ENCODE assay signal across 9 cellular contexts in the genomic region with DNA sequence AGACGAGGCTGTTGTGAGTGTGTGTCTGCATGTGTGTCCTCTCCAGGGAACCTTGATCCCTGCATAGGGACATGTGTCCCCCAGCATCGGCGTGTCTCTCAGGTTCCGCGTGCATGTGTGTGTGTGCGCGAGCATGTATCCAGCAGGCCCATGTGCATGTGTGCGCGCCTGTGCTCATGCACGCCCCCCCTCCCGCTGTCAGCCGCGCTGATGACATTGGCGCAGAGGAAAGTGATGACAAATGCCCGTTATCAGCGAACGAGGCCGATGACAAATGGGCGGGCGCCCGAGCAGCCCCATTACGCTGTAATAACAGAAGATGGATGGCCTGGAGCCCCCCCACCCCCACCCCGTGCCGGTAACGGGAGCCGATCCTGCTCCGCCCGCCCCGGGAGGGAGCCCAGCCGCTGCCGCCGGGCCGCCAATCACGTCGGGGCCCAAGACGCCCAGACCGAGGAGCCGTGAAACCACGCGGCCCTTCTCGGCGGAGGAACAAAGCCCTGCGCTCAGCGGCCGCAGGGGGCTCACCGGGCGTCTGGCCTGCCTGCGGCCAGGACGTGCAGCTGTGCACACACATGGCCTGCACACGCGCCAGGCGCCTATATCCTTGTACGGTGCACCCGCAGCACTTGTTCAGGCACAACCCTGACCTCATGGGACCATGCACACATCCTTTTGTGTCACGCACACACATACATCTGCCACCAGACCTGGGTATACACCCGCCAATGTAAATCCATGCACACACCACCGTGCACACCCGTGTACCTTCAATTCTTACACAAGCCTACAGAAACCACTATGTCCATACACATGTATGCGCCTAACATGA. TPM values are rescaled to one million over a fixed set of nuclear protein-coding genes. Genes with fewer than 3 reads are reported as not detected.
DNase-seq lines count a peak whose midpoint lies in the region; ATAC-seq and TF ChIP-seq lines count a peak whose summit lies in the region.
"Had no signal": no experiment of that assay in that cellular context is flagged by ENCODE, and none has a peak within 500 bp of the region (broad histone marks: within the 10 kb centered on the region; RNA-seq: fewer than 3 reads in every experiment).

No MANE protein-coding gene starts in this region.

- peaks cover 57% of the 10 kb centered on the region for H3K27me3 Mint-ChIP-seq in stimulated activated naive CD8-positive, alpha-beta T cell treated with anti-CD3 and anti-CD28 coated beads, Interleukin-15, Interleukin-2, amounts not matched to agents 100 ng/mL and 50 ng/mL, for 24 hours

- H3K79me2 ChIP-seq in SK-N-SH (ENCODE audit: insufficient read depth): no peaks in the 10 kb centered on the region

- peak overlapping the region; percentile 28 for H3K4me3 Mint-ChIP-seq in stimulated activated naive CD8-positive, alpha-beta T cell treated with anti-CD3 and anti-CD28 coated beads, Interleukin-15, Interleukin-2, amounts not matched to agents 100 ng/mL and 50 ng/mL, for 24 hours

- no peaks in the 10 kb centered on the region for H3K36me3 Mint-ChIP-seq in stimulated activated naive CD8-positive, alpha-beta T cell treated with anti-CD3 and anti-CD28 coated beads, Interleukin-15, Interleukin-2, amounts not matched to agents 100 ng/mL and 50 ng/mL, for 24 hours (ENCODE audit: low read depth)

- CTCF ChIA-PET in SK-N-SH (lab: Yijun Ruan, JAX): interaction anchor here (1.0 to 9.1 kb wide), 5 partner anchors 10 to 349 kb away, joined by 3 to 164 read pairs (median 4); no protein-coding TSS in a partner anchor

- H3K27me3 ChIP-seq in SK-N-SH (ENCODE audit: insufficient read depth) (no peaks in the 10 kb centered on the region; the same call in 1 of the 2 replicates), vagina (peaks cover 10% of the 10 kb centered on the region)

- WGBS in SK-N-SH (ENCODE audit: low lambda C conversion rate): 62% methylated on average over 20 of the region's 59 CpGs

- H3K4me1 ChIP-seq in SK-N-SH (ENCODE audit: control insufficient read depth in 1 of 2, insufficient read depth in 2 of 2, low read depth in 1 of 2, low read length in 1 of 2) (peaks cover 0 to 32% of the 10 kb centered on the region in 2 experiments; a peak in 1 of 4 replicates), vagina (peaks cover 24% of the 10 kb centered on the region)
- H3K4me1 ChIP-seq: prostate gland had no signal

- H3F3A ChIP-seq in SK-N-SH (replicated peaks; ENCODE audit: insufficient read depth): no peaks in the 10 kb centered on the region

- no peaks in the 10 kb centered on the region for H4K20me1 ChIP-seq in SK-N-SH (ENCODE audit: insufficient read depth)

- H3K4me3 ChIP-seq in SK-N-SH (ENCODE audit: low read depth in 2 of 2, low read length in 1 of 2): peak overlapping the region in 1 of 2 experiments; percentile 2; a peak in 2 of 4 replicates
- no peak overlapping the region for H3K4me3 ChIP-seq in vagina

- TF ChIP-seq POLR2A in vagina (IDR thresholded peaks at IDR 0.05): no peak

- no peak for ATAC-seq in stimulated activated naive CD8-positive, alpha-beta T cell treated with anti-CD3 and anti-CD28 coated beads, Interleukin-15, Interleukin-2, amounts not matched to agents 100 U/mL and 50 U/mL, for 24 hours
- ATAC-seq in GM19455 (IDR thresholded peaks at IDR 0.05; ENCODE audit: unreplicated experiment): no peak
- ATAC-seq in HG02884 (IDR thresholded peaks at IDR 0.05; ENCODE audit: unreplicated experiment): no peak

- H3K27ac ChIP-seq in SK-N-SH (ENCODE audit: low read depth in 2 of 2, low read length in 1 of 2) (no peak overlapping the region), vagina (no peak overlapping the region)
- H3K27ac ChIP-seq: prostate gland had no signal

- peaks cover 18% of the 10 kb centered on the region for H3K4me1 Mint-ChIP-seq in stimulated activated naive CD8-positive, alpha-beta T cell treated with anti-CD3 and anti-CD28 coated beads, Interleukin-15, Interleukin-2, amounts not matched to agents 100 ng/mL and 50 ng/mL, for 24 hours (ENCODE audit: low read depth)

- H3K9ac ChIP-seq in SK-N-SH: no peak overlapping the region

- H3K27ac Mint-ChIP-seq in stimulated activated naive CD8-positive, alpha-beta T cell treated with anti-CD3 and anti-CD28 coated beads, Interleukin-15, Interleukin-2, amounts not matched to agents 100 ng/mL and 50 ng/mL, for 24 hours: no peak overlapping the region

- intact Hi-C loops in vagina (cut with DNase I): loop anchor here (5.0 kb wide), 1 partner anchor 349 kb away; no protein-coding TSS in a partner anchor

- H3K36me3 ChIP-seq in SK-N-SH (replicated peaks in 1 of 2; ENCODE audit: control insufficient read depth in 1 of 2, insufficient read depth in 2 of 2, low read length in 1 of 2) (no peaks in the 10 kb centered on the region), vagina (no peaks in the 10 kb centered on the region)
- H3K36me3 ChIP-seq: prostate gland had no signal

- no peaks in the 10 kb centered on the region for H3K9me2 ChIP-seq in SK-N-SH

- POLR2A ChIA-PET in SK-N-SH (lab: Yijun Ruan, JAX): no interaction called here

- no peak for TF ChIP-seq RAD21 in SK-N-SH (IDR thresholded peaks at IDR 0.05; ENCODE audit: low read length)

- in situ Hi-C loops in KBM-7 (cut with MboI; ENCODE audit: low pct_unique_long_range_greater_than_20kb, low sequenced_read_pairs): loop anchor here (25.0 kb wide), 1 partner anchor 279 kb away; no protein-coding TSS in a partner anchor

- H3K4me2 ChIP-seq in SK-N-SH: peak overlapping the region; percentile 45; the same call in 1 of the 2 replicates

- TF ChIP-seq CTCF in SK-N-SH (IDR thresholded peaks at IDR 0.05) (no peak), vagina (IDR thresholded peaks at IDR 0.05) (no peak)

- DNase-seq in stimulated activated naive CD8-positive, alpha-beta T cell treated with anti-CD3 and anti-CD28 coated beads, Interleukin-15, Interleukin-2, amounts not matched to agents 100 U/mL and 50 U/mL, for 24 hours: no peak
- DNase-seq in SK-N-SH (peak; percentile 84), islet precursor cell (peak; percentile 75), KBM-7 (no peak), vagina (ENCODE audit: extremely low spot score in 2 of 2) (no peak)

- TF ChIP-seq EP300 in SK-N-SH (IDR thresholded peaks at IDR 0.05; ENCODE audit: borderline replicate concordance in 1 of 2, low read depth in 1 of 2, low read length in 1 of 2): no peak

- no peaks in the 10 kb centered on the region for H3K9me3 ChIP-seq in SK-N-SH
- no peaks in the 10 kb centered on the region for H3K9me3 ChIP-seq in vagina
- H3K9me3 ChIP-seq: prostate gland had no signal

- no peaks in the 10 kb centered on the region for H3K9me3 Mint-ChIP-seq in stimulated activated naive CD8-positive, alpha-beta T cell treated with anti-CD3 and anti-CD28 coated beads, Interleukin-15, Interleukin-2, amounts not matched to agents 100 ng/mL and 50 ng/mL, for 24 hours

- H2AFZ ChIP-seq in SK-N-SH (ENCODE audit: low read depth): 0 out of 2 replicates have a peak overlapping the region, but pooled peaks have one; percentile 61

TF ChIP-seq in SK-N-SH, 30 proteins besides CTCF, POLR2A, EP300 and RAD21 (continues in another document):
- no peak for TF ChIP-seq YY1 (IDR thresholded peaks at IDR 0.05; ENCODE audit: low read depth)
- no peak for TF ChIP-seq ELF1 (IDR thresholded peaks at IDR 0.05)
- no peak for TF ChIP-seq JUND (IDR thresholded peaks at IDR 0.05)
- no peak for TF ChIP-seq NRF1 (IDR thresholded peaks at IDR 0.05; ENCODE audit: low read depth, low read length)
- no peak for TF ChIP-seq CHD2 (IDR thresholded peaks at IDR 0.05; ENCODE audit: low read length, partially characterized antibody)
- TF ChIP-seq, protein P1, sequence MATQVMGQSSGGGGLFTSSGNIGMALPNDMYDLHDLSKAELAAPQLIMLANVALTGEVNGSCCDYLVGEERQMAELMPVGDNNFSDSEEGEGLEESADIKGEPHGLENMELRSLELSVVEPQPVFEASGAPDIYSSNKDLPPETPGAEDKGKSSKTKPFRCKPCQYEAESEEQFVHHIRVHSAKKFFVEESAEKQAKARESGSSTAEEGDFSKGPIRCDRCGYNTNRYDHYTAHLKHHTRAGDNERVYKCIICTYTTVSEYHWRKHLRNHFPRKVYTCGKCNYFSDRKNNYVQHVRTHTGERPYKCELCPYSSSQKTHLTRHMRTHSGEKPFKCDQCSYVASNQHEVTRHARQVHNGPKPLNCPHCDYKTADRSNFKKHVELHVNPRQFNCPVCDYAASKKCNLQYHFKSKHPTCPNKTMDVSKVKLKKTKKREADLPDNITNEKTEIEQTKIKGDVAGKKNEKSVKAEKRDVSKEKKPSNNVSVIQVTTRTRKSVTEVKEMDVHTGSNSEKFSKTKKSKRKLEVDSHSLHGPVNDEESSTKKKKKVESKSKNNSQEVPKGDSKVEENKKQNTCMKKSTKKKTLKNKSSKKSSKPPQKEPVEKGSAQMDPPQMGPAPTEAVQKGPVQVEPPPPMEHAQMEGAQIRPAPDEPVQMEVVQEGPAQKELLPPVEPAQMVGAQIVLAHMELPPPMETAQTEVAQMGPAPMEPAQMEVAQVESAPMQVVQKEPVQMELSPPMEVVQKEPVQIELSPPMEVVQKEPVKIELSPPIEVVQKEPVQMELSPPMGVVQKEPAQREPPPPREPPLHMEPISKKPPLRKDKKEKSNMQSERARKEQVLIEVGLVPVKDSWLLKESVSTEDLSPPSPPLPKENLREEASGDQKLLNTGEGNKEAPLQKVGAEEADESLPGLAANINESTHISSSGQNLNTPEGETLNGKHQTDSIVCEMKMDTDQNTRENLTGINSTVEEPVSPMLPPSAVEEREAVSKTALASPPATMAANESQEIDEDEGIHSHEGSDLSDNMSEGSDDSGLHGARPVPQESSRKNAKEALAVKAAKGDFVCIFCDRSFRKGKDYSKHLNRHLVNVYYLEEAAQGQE (IDR thresholded peaks at IDR 0.05; ENCODE audit: low read depth, low read length): no peak
- TF ChIP-seq, protein P2, sequence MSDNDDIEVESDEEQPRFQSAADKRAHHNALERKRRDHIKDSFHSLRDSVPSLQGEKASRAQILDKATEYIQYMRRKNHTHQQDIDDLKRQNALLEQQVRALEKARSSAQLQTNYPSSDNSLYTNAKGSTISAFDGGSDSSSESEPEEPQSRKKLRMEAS (IDR thresholded peaks at IDR 0.05; ENCODE audit: low read depth): no peak
- no peak for TF ChIP-seq TCF12 (IDR thresholded peaks at IDR 0.05)
- no peak; the same call in 1 of the 2 replicates for TF ChIP-seq SMC3 (IDR thresholded peaks at IDR 0.05; ENCODE audit: low read depth, low read length)
- no peak for TF ChIP-seq TEAD4 (IDR thresholded peaks at IDR 0.05; ENCODE audit: borderline replicate concordance, insufficient read depth)
- TF ChIP-seq RXRA (IDR thresholded peaks at IDR 0.05; ENCODE audit: borderline replicate concordance, low read depth): no peak
- TF ChIP-seq FOXM1 (IDR thresholded peaks at IDR 0.05; ENCODE audit: low read depth): no peak
- TF ChIP-seq EZH2phosphoT487 (IDR thresholded peaks at IDR 0.05; ENCODE audit: borderline replicate concordance, low read depth): no peak

RNA-seq across cellular contexts. Expression of a gene that starts 21.5 kb away (rescaled TPM):
- 22.0 and 27.3 TPM in 2 replicates for polyA plus RNA-seq in SK-N-SH (2012; rRNA removed)
- polyA plus RNA-seq in SK-N-SH (2012; cell fraction: cytosol; rRNA removed): 9.4 and 14.9 TPM in 2 replicates
- polyA plus RNA-seq in SK-N-SH (2012; cell fraction: nucleus; rRNA removed): 88.4 and 98.1 TPM in 2 replicates
- total RNA-seq in vagina: 21.1 TPM

RNA-seq across cellular contexts. Expression of a gene that starts 21.6 kb away (rescaled TPM):
- 106 and 121 TPM in 2 replicates for polyA plus RNA-seq in SK-N-SH (2012; rRNA removed)
- 136 and 144 TPM in 2 replicates for polyA plus RNA-seq in SK-N-SH (2012; cell fraction: cytosol; rRNA removed)
- polyA plus RNA-seq in SK-N-SH (2012; cell fraction: nucleus; rRNA removed): 54.1 and 57.0 TPM in 2 replicates
- 13.8 TPM for total RNA-seq in vagina

Comparison
In these comparisons a context has a peak if more than half of its experiments do, and no peak if none do; other contexts are left out.
1. DNase-seq: peak in SK-N-SH (single experiment) and islet precursor cell (single experiment); none in stimulated activated naive CD8-positive, alpha-beta T cell treated with anti-CD3 and anti-CD28 coated beads, Interleukin-15, Interleukin-2, amounts not matched to agents 100 U/mL and 50 U/mL, for 24 hours (single experiment), KBM-7 (single experiment) and vagina (0 of 2).